In genomic region chrX:36401774-36402173, GRCh38 we compare ENCODE assay signal across 11 cellular contexts.
"Had no signal": no experiment of that assay in that cellular context is flagged by ENCODE, and none has a peak within 500 bp of the region (broad histone marks: within the 10 kb centered on the region; RNA-seq: fewer than 3 reads in every experiment).

No MANE protein-coding gene starts in this region.

- H3K4me3 Mint-ChIP-seq: GM23338, H9, HFFc6 had no signal

- H3K4me1 Mint-ChIP-seq: H9 had no signal

- H3K9me3 Mint-ChIP-seq: GM23338, HFFc6 had no signal

- H3K27ac Mint-ChIP-seq: GM23338, H9, HFFc6 had no signal

- ATAC-seq: GM23338, HCT116 had no signal

- H3K4me2 ChIP-seq: GM23338 had no signal

- H3K9me3 ChIP-seq: HAP-1 had no signal

- FAIRE-seq: H1, H54 had no signal

- H3K36me3 ChIP-seq: HAP-1 had no signal

- DNase-seq: GM23248, GOT3, H7, H9, HCEC 1CT, HFFc6 had no signal

- H3K4me3 ChIP-seq: GM23248, GM23338, HAP-1 had no signal

- H3K4me1 ChIP-seq: HAP-1 had no signal

- H3K27ac ChIP-seq: GM23248 had no signal
